Comparison of ENCODE assay signal across 16 cellular contexts in genomic region chr1:21884456-21885235, GRCh38. TPM values are rescaled to one million over a fixed set of nuclear protein-coding genes. Genes with fewer than 3 reads are reported as not detected.
A peak's percentile ranks its signal among the peaks of the same experiment; 100 is the strongest.
DNase-seq lines count a peak whose midpoint lies in the region; ATAC-seq and TF ChIP-seq lines count a peak whose summit lies in the region.
"Had no signal": no experiment of that assay in that cellular context is flagged by ENCODE, and none has a peak within 500 bp of the region (broad histone marks: within the 10 kb centered on the region; RNA-seq: fewer than 3 reads in every experiment).

No MANE protein-coding gene starts in this region.

- POLR2A ChIA-PET in MCF 10A (lab: Yijun Ruan, JAX), result no interaction called here

- H3K79me2 ChIP-seq in mammary epithelial cell (ENCODE audit: insufficient read depth, low read length), result no peaks in the 10 kb centered on the region

- H3K4me1 Mint-ChIP-seq in MCF 10A (ENCODE audit: insufficient read depth, unreplicated experiment), result no peaks in the 10 kb centered on the region
- H3K4me1 Mint-ChIP-seq: CD8-positive, alpha-beta memory T cell; IgD-negative memory B cell had no signal

- H4K20me1 ChIP-seq in mammary epithelial cell (ENCODE audit: insufficient read depth, low read length), result no peaks in the 10 kb centered on the region
- H4K20me1 ChIP-seq: BLaER1 had no signal

- H3K9me3 Mint-ChIP-seq in MCF 10A (ENCODE audit: unreplicated experiment), result no peaks in the 10 kb centered on the region
- H3K9me3 Mint-ChIP-seq: CD8-positive, alpha-beta memory T cell had no signal

- BruUV-seq in mammary epithelial cell (replicated peaks; lab: Mats Ljungman, UMichigan) (TSS peak; percentile 57), MCF 10A (replicated peaks; lab: Mats Ljungman, UMichigan) (no TSS peak)

- 100% methylated on average over 15 of the region's 36 CpGs for WGBS in mammary epithelial cell (ENCODE audit: low coverage, missing lambda C conversion rate)
- WGBS in esophagus muscularis mucosa, result 92% methylated on average over 29 of the region's 36 CpGs
- WGBS in sigmoid colon, 2 donors, result 93 to 94% methylated on average over 36 of the region's 36 CpGs

- H3K4me3 ChIP-seq in mammary epithelial cell (replicated peaks in 1 of 3; ENCODE audit: insufficient read depth in 1 of 3, low read depth in 2 of 3, low read length in 3 of 3) (no peak overlapping the region), esophagus muscularis mucosa (no peak overlapping the region), sigmoid colon (no peak overlapping the region)
- H3K4me3 ChIP-seq: BLaER1, GM23248 had no signal

- no peak for ATAC-seq in GM21526 (IDR thresholded peaks at IDR 0.05; ENCODE audit: low FRiP score, unreplicated experiment)

- no peak overlapping the region for H2AFZ ChIP-seq in mammary epithelial cell (ENCODE audit: low read depth, low read length)
- H2AFZ ChIP-seq: GM23248 had no signal

- no peak for TF ChIP-seq EP300 in esophagus muscularis mucosa (IDR thresholded peaks at IDR 0.05)
- TF ChIP-seq EP300 in sigmoid colon (IDR thresholded peaks at IDR 0.05), result no peak

- no peak overlapping the region for H3K27ac ChIP-seq in mammary epithelial cell (ENCODE audit: insufficient read depth, low read depth, low read length)
- H3K27ac ChIP-seq in esophagus muscularis mucosa (replicated peaks in 1 of 4), result peak overlapping the region in 3 of 4 donors; percentile 34 to 55 (median 54)
- H3K27ac ChIP-seq in sigmoid colon, result peak overlapping the region in 3 of 4 donors; percentile 14 to 57 (median 23)
- H3K27ac ChIP-seq: BLaER1, GM23248 had no signal

- CTCF ChIA-PET in mammary epithelial cell (lab: Charles Lee; ENCODE audit: low non-redundant PET), result interaction anchor here (0.6 kb wide), 1 partner anchor 52 kb away, joined by 3 read pairs; no protein-coding TSS in a partner anchor
- CTCF ChIA-PET in MCF 10A (lab: Yijun Ruan, JAX), result no interaction called here

- no peak overlapping the region for H3K9ac ChIP-seq in mammary epithelial cell (ENCODE audit: insufficient read depth, low read length)
- H3K9ac ChIP-seq: BLaER1, GM23248 had no signal

- H3K27me3 Mint-ChIP-seq in MCF 10A (ENCODE audit: insufficient read depth, unreplicated experiment), result no peaks in the 10 kb centered on the region

- TF ChIP-seq POLR2A in esophagus muscularis mucosa (IDR thresholded peaks at IDR 0.05; ENCODE audit: low read depth), result no peak
- no peak for TF ChIP-seq POLR2A in sigmoid colon (IDR thresholded peaks at IDR 0.05)

- H3K4me3 Mint-ChIP-seq in MCF 10A (ENCODE audit: unreplicated experiment), result no peak overlapping the region
- H3K4me3 Mint-ChIP-seq: CD8-positive, alpha-beta memory T cell; IgD-negative memory B cell had no signal

- H3K36me3 Mint-ChIP-seq in MCF 10A (ENCODE audit: insufficient read depth, unreplicated experiment), result peaks cover 70% of the 10 kb centered on the region
- H3K36me3 Mint-ChIP-seq: CD8-positive, alpha-beta memory T cell; IgD-negative memory B cell had no signal

- no peaks in the 10 kb centered on the region for H3K9me3 ChIP-seq in mammary epithelial cell (replicated peaks; ENCODE audit: insufficient read depth, low read length)
- no peaks in the 10 kb centered on the region for H3K9me3 ChIP-seq in esophagus muscularis mucosa
- H3K9me3 ChIP-seq in sigmoid colon, result no peaks in the 10 kb centered on the region
- H3K9me3 ChIP-seq: BLaER1, Caco-2 had no signal

- no peak overlapping the region for H3K27ac Mint-ChIP-seq in MCF 10A (ENCODE audit: low read depth, unreplicated experiment)
- H3K27ac Mint-ChIP-seq: CD8-positive, alpha-beta memory T cell; IgD-negative memory B cell had no signal

- TF ChIP-seq CTCF in mammary epithelial cell (conservative IDR thresholded peaks at IDR 0.05 in 1 of 2, IDR thresholded peaks at IDR 0.05 in 1 of 2; ENCODE audit: extremely low read depth in 1 of 2, insufficient read depth in 1 of 2, low read depth in 1 of 2, low read length in 2 of 2), result no peak
- TF ChIP-seq CTCF in MCF 10A (IDR thresholded peaks at IDR 0.05; ENCODE audit: unreplicated experiment), result no peak
- no peak for TF ChIP-seq CTCF in esophagus muscularis mucosa (IDR thresholded peaks at IDR 0.05)
- TF ChIP-seq CTCF in sigmoid colon (IDR thresholded peaks at IDR 0.05), result no peak

- H3K4me1 ChIP-seq in mammary epithelial cell (ENCODE audit: insufficient read depth, low read length) (no peaks in the 10 kb centered on the region), esophagus muscularis mucosa (peaks cover 0 to 9% (median 2%) of the 10 kb centered on the region in 4 donors), sigmoid colon (no peaks in the 10 kb centered on the region)
- H3K4me1 ChIP-seq: Caco-2 had no signal

- H3K4me2 ChIP-seq in mammary epithelial cell (ENCODE audit: insufficient read depth, low read depth, low read length), result no peak overlapping the region
- H3K4me2 ChIP-seq: BLaER1 had no signal

- dilution Hi-C loops in mammary epithelial cell (cut with HindIII; ENCODE audit: low sequenced_read_pairs), result loop anchor here (5.0 kb wide), 3 partner anchors 42 to 102 kb away; partner anchors contain the start of gene USP48

- in situ Hi-C loops in mammary epithelial cell (cut with MboI; ENCODE audit: low sequenced_read_pairs in 2 of 2), result loop anchor here in 1 of 2 donors (5.0 kb wide), 1 partner anchor 78 kb away; no protein-coding TSS in a partner anchor

- intact Hi-C loops in mammary epithelial cell (cut with micrococcal nuclease), result no loop called here
- intact Hi-C loops in MCF 10A (cut with micrococcal nuclease), result no loop called here
- intact Hi-C loops in esophagus muscularis mucosa (cut with DNase I), result no loop called here
- intact Hi-C loops in sigmoid colon (cut with DNase I), result no loop called here

- no peaks in the 10 kb centered on the region for H3K27me3 ChIP-seq in mammary epithelial cell (ENCODE audit: insufficient read depth, low read length)
- no peaks in the 10 kb centered on the region for H3K27me3 ChIP-seq in esophagus muscularis mucosa
- H3K27me3 ChIP-seq in sigmoid colon, result no peaks in the 10 kb centered on the region
- H3K27me3 ChIP-seq: BLaER1 had no signal

- no peak for DNase-seq in mammary epithelial cell
- DNase-seq in MCF 10A (ENCODE audit: unreplicated experiment), result no peak
- no peak for DNase-seq in esophagus muscularis mucosa (ENCODE audit: extremely low spot score)
- no peak for DNase-seq in sigmoid colon
- no peak for DNase-seq in NCI-H1105 treated with DMSO at 0.1 percent for 48 hours (lab: John Stamatoyannopoulos, UW)
- DNase-seq in T1000 (lab: John Stamatoyannopoulos, UW), result no peak
- no peak for DNase-seq in DMS79 (lab: John Stamatoyannopoulos, UW)
- DNase-seq: 8988T; AML-193; Caco-2; CD8-positive, alpha-beta memory T cell; DMS53; GM23248 had no signal

- H3K36me3 ChIP-seq in mammary epithelial cell (ENCODE audit: insufficient read depth, low read length) (peaks cover 14% of the 10 kb centered on the region), esophagus muscularis mucosa (peaks cover 83 to 100% (median 99%) of the 10 kb centered on the region in 4 donors), sigmoid colon (peaks cover 52 to 91% (median 84%) of the 10 kb centered on the region in 4 donors)

RNA-seq across cellular contexts. Expression of gene HSPG2, which starts 52.5 kb away (rescaled TPM):
- 100 to 1,000 TPM; 187 to 207 TPM for total RNA-seq in mammary epithelial cell
- polyA plus RNA-seq in mammary epithelial cell, result 23.9 TPM
- 121 TPM for polyA minus RNA-seq in mammary epithelial cell
- 51.2 and 58.9 TPM in 2 replicates for total RNA-seq in MCF 10A (2022)
- total RNA-seq in esophagus muscularis mucosa, result 1,000 to 10,000 TPM in 1 of 4 donors, 100 to 1,000 TPM in 3; 414 to 1,199 (median 595) TPM
- 100 to 1,000 TPM in 3 of 4 donors, 10 to 100 TPM in 1; 66.3 to 761 (median 213) TPM for total RNA-seq in sigmoid colon
- 100 to 1,000 TPM in 1 of 3 donors, 10 to 100 TPM in 1, 1 to 10 TPM in 1; 6.0 to 104 (median 10.4) TPM for polyA plus RNA-seq in sigmoid colon
- polyA plus RNA-seq: CD8-positive, alpha-beta memory T cell had no signal
